ENCODE assay signal across 8 cellular contexts in the genomic region with DNA sequence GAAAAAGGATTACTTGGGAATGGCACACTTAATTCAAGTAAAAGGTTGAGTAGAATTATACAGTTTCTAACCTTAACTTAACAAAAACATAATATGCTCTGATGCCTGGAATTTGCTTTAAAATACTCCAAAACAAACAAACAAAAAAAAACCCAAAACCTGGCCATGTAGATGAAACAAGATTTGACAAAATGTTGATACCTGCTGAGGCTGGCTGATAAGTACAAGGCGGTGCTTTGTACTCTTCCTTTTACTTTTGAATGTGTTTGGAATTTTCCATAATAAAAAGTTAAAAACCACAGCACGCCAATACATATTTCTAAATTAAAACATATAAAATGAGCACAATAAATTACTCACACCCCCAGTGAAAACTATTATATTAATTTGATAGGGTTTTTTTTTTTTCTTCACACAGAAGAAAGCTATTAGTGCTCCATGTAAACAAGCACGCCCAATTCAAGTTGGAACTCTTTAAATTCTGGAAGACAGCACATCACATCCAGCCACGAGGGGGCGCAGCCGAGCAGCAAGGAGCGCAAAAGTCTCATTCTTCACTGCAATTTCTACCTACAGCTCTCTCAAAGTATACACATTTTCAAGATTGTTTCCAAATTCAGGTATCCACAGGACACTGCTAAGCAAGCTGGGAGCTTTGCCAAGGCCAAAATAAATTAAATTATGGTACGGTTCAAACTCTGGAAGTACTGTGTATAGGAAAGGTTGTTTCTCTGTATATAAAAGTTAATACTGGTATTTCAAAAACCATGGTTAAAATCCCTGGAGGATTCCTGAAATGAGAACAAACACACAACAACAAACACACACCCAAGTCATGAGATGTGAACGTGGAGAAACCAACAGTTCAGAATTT. TPM values are rescaled to one million over a fixed set of nuclear protein-coding genes. Genes with fewer than 3 reads are reported as not detected.
DNase-seq lines count a peak whose midpoint lies in the region; ATAC-seq and TF ChIP-seq lines count a peak whose summit lies in the region.

No MANE protein-coding gene starts in this region.

- TF ChIP-seq CTCF in smooth muscle cell (IDR thresholded peaks at IDR 0.05; ENCODE audit: borderline replicate concordance, insufficient read depth, poor library complexity, severe bottlenecking): peak; percentile 98

- H3K4me3 ChIP-seq in smooth muscle cell: no peak overlapping the region

- peak overlapping the region; percentile 98 for H3K27ac ChIP-seq in smooth muscle cell (ENCODE audit: low read depth)

- ATAC-seq in GM21786 (IDR thresholded peaks at IDR 0.05; ENCODE audit: unreplicated experiment): no peak

- no peaks in the 10 kb centered on the region for H3K36me3 ChIP-seq in smooth muscle cell (ENCODE audit: low read depth)

- DNase-seq in GDM1 (lab: John Stamatoyannopoulos, UW) (peak; percentile 67), NCI-H1436 treated with DMSO at 0.1 percent for 48 hours (lab: John Stamatoyannopoulos, UW) (peak; percentile 7), T-helper 22 cell (ENCODE audit: low read depth) (peak; percentile 51), amygdala (lab: John Stamatoyannopoulos, UW) (peak in 52 of 56 donors; percentile 10 to 95 (median 66)), hypothalamus (lab: John Stamatoyannopoulos, UW) (peak in 49 of 51 donors; percentile 28 to 95 (median 69)), smooth muscle cell (lab: John Stamatoyannopoulos, UW; ENCODE audit: unreplicated experiment) (peak; percentile 54), HuH-7.5 (ENCODE audit: low spot score) (no peak)

- peaks cover 4% of the 10 kb centered on the region for H3F3A ChIP-seq in smooth muscle cell (ENCODE audit: low read depth)

- no peak overlapping the region for H3K9ac ChIP-seq in smooth muscle cell (ENCODE audit: low read depth)

- no peak overlapping the region for H2AFZ ChIP-seq in smooth muscle cell (ENCODE audit: low read depth)

- no peaks in the 10 kb centered on the region for H3K27me3 ChIP-seq in smooth muscle cell (ENCODE audit: low read depth)

- H4K20me1 ChIP-seq in smooth muscle cell (ENCODE audit: low read depth): peaks cover 87% of the 10 kb centered on the region

- no peaks in the 10 kb centered on the region for H3K9me3 ChIP-seq in smooth muscle cell (replicated peaks; ENCODE audit: low read depth)

- WGBS in smooth muscle cell (ENCODE audit: low lambda C conversion rate): 11% methylated on average over 9 of the region's 9 CpGs

- H3K4me2 ChIP-seq in smooth muscle cell: peak overlapping the region; percentile 88

- peaks cover 72% of the 10 kb centered on the region for H3K4me1 ChIP-seq in smooth muscle cell (ENCODE audit: low read depth)

- H3K79me2 ChIP-seq in smooth muscle cell (ENCODE audit: low read depth): peaks cover 90% of the 10 kb centered on the region

RNA-seq across cellular contexts. Expression of a gene that starts 7.5 kb away (rescaled TPM):
- total RNA-seq in smooth muscle cell: 23.2 and 23.8 TPM in 2 replicates
- polyA plus RNA-seq in smooth muscle cell: 14.2 TPM in 2 replicates
